In genomic region chr22:42945736-42946135, GRCh38 we compare ENCODE assay signal across 11 cellular contexts.
DNase-seq lines count a peak whose midpoint lies in the region; ATAC-seq and TF ChIP-seq lines count a peak whose summit lies in the region.
"Had no signal": no experiment of that assay in that cellular context is flagged by ENCODE, and none has a peak within 500 bp of the region (broad histone marks: within the 10 kb centered on the region; RNA-seq: fewer than 3 reads in every experiment).

No MANE protein-coding gene starts in this region.

- no peak for TF ChIP-seq POLR2A in suprapubic skin (IDR thresholded peaks at IDR 0.05)

- no peaks in the 10 kb centered on the region for H3K9me3 ChIP-seq in suprapubic skin

- H3K27me3 Mint-ChIP-seq in activated naive CD8-positive, alpha-beta T cell treated with anti-CD3 and anti-CD28 coated beads, Interleukin-2, amount 50 U/mL, for 24 hours, result no peaks in the 10 kb centered on the region
- peaks cover 0 to 4% (median 0%) of the 10 kb centered on the region in 3 donors for H3K27me3 Mint-ChIP-seq in immature natural killer cell (ENCODE audit: low read depth in 3 of 3)

- DNase-seq in NCI-H510A treated with DMSO at 0.1 percent for 48 hours (lab: John Stamatoyannopoulos, UW) (peak; percentile 14), NCI-H510A (lab: John Stamatoyannopoulos, UW) (no peak), immature natural killer cell (no peak), suprapubic skin (ENCODE audit: low spot score in 2 of 2) (peak in 1 of 2 donors; percentile 55), head of caudate nucleus (no peak), C1 segment of cervical spinal cord (lab: John Stamatoyannopoulos, UW) (no peak)
- no peak for DNase-seq in activated naive CD8-positive, alpha-beta T cell treated with anti-CD3 and anti-CD28 coated beads, Interleukin-2, amount 50 U/mL, for 24 hours
- DNase-seq: midbrain; stimulated activated CD4-positive, alpha-beta T cell treated with anti-CD3 and anti-CD28 coated beads, Interleukin-12 subunit alpha, Interleukin-12 subunit beta, amount 100 ng/mL, for 4 hours had no signal

- no peak for TF ChIP-seq EP300 in suprapubic skin (IDR thresholded peaks at IDR 0.05)

- H3K27ac ChIP-seq in suprapubic skin, result peak overlapping the region; percentile 69

- no peak overlapping the region for H3K4me3 ChIP-seq in suprapubic skin

- TF ChIP-seq CTCF in suprapubic skin (IDR thresholded peaks at IDR 0.05), result no peak

- WGBS in suprapubic skin, result 68% methylated on average over 5 of the region's 5 CpGs

- H3K9me3 Mint-ChIP-seq in activated naive CD8-positive, alpha-beta T cell treated with anti-CD3 and anti-CD28 coated beads, Interleukin-2, amount 50 U/mL, for 24 hours, result no peaks in the 10 kb centered on the region
- H3K9me3 Mint-ChIP-seq in immature natural killer cell, result no peaks in the 10 kb centered on the region
- H3K9me3 Mint-ChIP-seq: T-helper 2 cell treated with Interferon-gamma antibody and Interleukin-4, amounts not matched to agents 5 μg/mL and 100 μg/mL, for 36 hours had no signal

- intact Hi-C loops in head of caudate nucleus (cut with DNase I), result no loop called here

- peak overlapping the region; percentile 47 for H3K27ac Mint-ChIP-seq in activated naive CD8-positive, alpha-beta T cell treated with anti-CD3 and anti-CD28 coated beads, Interleukin-2, amount 50 U/mL, for 24 hours
- H3K27ac Mint-ChIP-seq in immature natural killer cell, result peak overlapping the region in 3 of 6 donors; percentile 31 to 81 (median 50)
- H3K27ac Mint-ChIP-seq: T-helper 2 cell treated with Interferon-gamma antibody and Interleukin-4, amounts not matched to agents 5 μg/mL and 100 μg/mL, for 36 hours had no signal

- H3K4me1 Mint-ChIP-seq in activated naive CD8-positive, alpha-beta T cell treated with anti-CD3 and anti-CD28 coated beads, Interleukin-2, amount 50 U/mL, for 24 hours, result peaks cover 44% of the 10 kb centered on the region
- H3K4me1 Mint-ChIP-seq in immature natural killer cell, result peaks cover 34 to 38% of the 10 kb centered on the region in 2 donors

- no peak overlapping the region for H3K4me3 Mint-ChIP-seq in activated naive CD8-positive, alpha-beta T cell treated with anti-CD3 and anti-CD28 coated beads, Interleukin-2, amount 50 U/mL, for 24 hours
- peak overlapping the region; percentile 6 to 48 (median 19) for H3K4me3 Mint-ChIP-seq in immature natural killer cell
- H3K4me3 Mint-ChIP-seq: T-helper 2 cell treated with Interferon-gamma antibody and Interleukin-4, amounts not matched to agents 5 μg/mL and 100 μg/mL, for 36 hours had no signal

- peak; percentile 43 for ATAC-seq in activated naive CD8-positive, alpha-beta T cell treated with anti-CD3 and anti-CD28 coated beads, Interleukin-2, amount 50 U/mL, for 24 hours
- no peak for ATAC-seq in GM21515 (IDR thresholded peaks at IDR 0.05; ENCODE audit: unreplicated experiment)

- H3K4me1 ChIP-seq in suprapubic skin, result peaks cover 77% of the 10 kb centered on the region

- peaks cover 2% of the 10 kb centered on the region for H3K36me3 Mint-ChIP-seq in activated naive CD8-positive, alpha-beta T cell treated with anti-CD3 and anti-CD28 coated beads, Interleukin-2, amount 50 U/mL, for 24 hours (ENCODE audit: low read depth)
- H3K36me3 Mint-ChIP-seq in immature natural killer cell, result peaks cover 0 to 6% (median 0%) of the 10 kb centered on the region in 3 donors

- H3K36me3 ChIP-seq in suprapubic skin, result no peaks in the 10 kb centered on the region

- no peaks in the 10 kb centered on the region for H3K27me3 ChIP-seq in suprapubic skin
